Comparison of ENCODE assay signal across 32 cellular contexts in genomic region chr12:66296171-66296683, GRCh38. TPM values are rescaled to one million over a fixed set of nuclear protein-coding genes. Genes with fewer than 3 reads are reported as not detected.
DNase-seq lines count a peak whose midpoint lies in the region; ATAC-seq, FAIRE-seq and TF ChIP-seq lines count a peak whose summit lies in the region.
"Had no signal": no experiment of that assay in that cellular context is flagged by ENCODE, and none has a peak within 500 bp of the region (broad histone marks: within the 10 kb centered on the region; RNA-seq: fewer than 3 reads in every experiment).

No MANE protein-coding gene starts in this region.

- H3K27me3 Mint-ChIP-seq in CD4-positive, alpha-beta T cell = no peaks in the 10 kb centered on the region
- H3K27me3 Mint-ChIP-seq in T-helper 17 cell = no peaks in the 10 kb centered on the region

- no peaks in the 10 kb centered on the region for H3K36me3 Mint-ChIP-seq in CD4-positive, alpha-beta T cell (ENCODE audit: low read depth)
- H3K36me3 Mint-ChIP-seq in T-helper 17 cell (ENCODE audit: low read depth) = no peaks in the 10 kb centered on the region
- H3K36me3 Mint-ChIP-seq: brain; memory B cell; stimulated activated effector memory CD8-positive, alpha-beta T cell treated with anti-CD3 and anti-CD28 coated beads, Interleukin-12 subunit alpha, Interleukin-12 subunit beta, amount 100 ng/mL, for 72 hours had no signal

- TF ChIP-seq CTCF in CD4-positive, alpha-beta T cell (IDR thresholded peaks at IDR 0.05) = no peak

- FAIRE-seq in urothelium cell line (lab: Jason Lieb, UNC) = no peak

- intact Hi-C loops in CD4-positive, alpha-beta T cell (cut with DNase I, micrococcal nuclease) = no loop called here

- no peak for DNase-seq in CD4-positive, alpha-beta T cell
- peak; percentile 19 for DNase-seq in EH (ENCODE audit: low read depth)
- DNase-seq in T-helper 17 cell = no peak
- DNase-seq in urothelium cell line (ENCODE audit: low spot score) = no peak
- no peak for DNase-seq in mesenteric fat pad (ENCODE audit: low spot score)
- DNase-seq in SHP77 (lab: John Stamatoyannopoulos, UW) = no peak
- DNase-seq: activated B cell treated with CpG ODN at 0.5 μM for 24 hours; activated CD4-positive, alpha-beta T cell treated with anti-CD3 and anti-CD28 coated beads, Interleukin-2, amount 50 U/mL, for 48 hours; activated CD8-positive, alpha-beta memory T cell treated with anti-CD3 and anti-CD28 coated beads, Interleukin-2, amount 50 U/mL, for 4 hours; activated naive CD4-positive, alpha-beta T cell treated with Interleukin-2 at 50 U/mL for 16 hours; cerebellar nuclear complex; dermis blood vessel endothelial cell; DMS53; endodermal cell; GDM1; hippocampal formation; NCI-H1105; NCI-H2029; NCI-H526; nephron progenitor cell; SJCRH30; stimulated activated CD4-positive, alpha-beta T cell treated with anti-CD3 and anti-CD28 coated beads, Interleukin-15, amount 100 ng/mL, for 24 hours; substantia nigra; SW 1271; trophoblast cell had no signal

- no peak overlapping the region for H3K27ac Mint-ChIP-seq in CD4-positive, alpha-beta T cell
- peak overlapping the region; percentile 27 for H3K27ac Mint-ChIP-seq in T-helper 17 cell
- H3K27ac Mint-ChIP-seq: activated B cell treated with CpG ODN at 0.5 μM for 24 hours; brain; endodermal cell; IgD-negative memory B cell; memory B cell; stimulated activated effector memory CD8-positive, alpha-beta T cell treated with anti-CD3 and anti-CD28 coated beads, Interleukin-12 subunit alpha, Interleukin-12 subunit beta, amount 100 ng/mL, for 72 hours had no signal

- no peak for ATAC-seq in CD4-positive, alpha-beta T cell (ENCODE audit: poor library complexity)
- ATAC-seq in T-helper 17 cell (no peak), esophagus mucosa (peak; percentile 22)
- ATAC-seq: gastroesophageal sphincter; stimulated activated effector memory CD8-positive, alpha-beta T cell treated with anti-CD3 and anti-CD28 coated beads, Interleukin-12 subunit alpha, Interleukin-12 subunit beta, amount 100 ng/mL, for 72 hours had no signal

- no peaks in the 10 kb centered on the region for H3K9me3 ChIP-seq in CD4-positive, alpha-beta T cell (ENCODE audit: control insufficient read depth, low read length)
- H3K9me3 ChIP-seq in T-helper 17 cell (ENCODE audit: control insufficient read depth, low read length, poor library complexity, severe bottlenecking) = no peaks in the 10 kb centered on the region
- H3K9me3 ChIP-seq: gastroesophageal sphincter, SJCRH30 had no signal

- POLR2A ChIA-PET in CD4-positive, alpha-beta T cell (lab: Charles Lee) = no interaction called here

- H3K27ac ChIP-seq in CD4-positive, alpha-beta T cell (ENCODE audit: low read depth, low read length) = no peak overlapping the region
- H3K27ac ChIP-seq: BLaER1 treated with 17β-estradiol and CSF1 and Interleukin-3, amounts not matched to agents 10 nM and 100 nM; gastroesophageal sphincter; SJCRH30 had no signal

- peak overlapping the region; percentile 6 for H3K4me3 Mint-ChIP-seq in CD4-positive, alpha-beta T cell
- no peak overlapping the region for H3K4me3 Mint-ChIP-seq in T-helper 17 cell
- H3K4me3 Mint-ChIP-seq: activated B cell treated with CpG ODN at 0.5 μM for 24 hours; brain; endodermal cell; IgD-negative memory B cell; memory B cell; nephron progenitor cell; stimulated activated effector memory CD8-positive, alpha-beta T cell treated with anti-CD3 and anti-CD28 coated beads, Interleukin-12 subunit alpha, Interleukin-12 subunit beta, amount 100 ng/mL, for 72 hours had no signal

- H3K27me3 ChIP-seq in CD4-positive, alpha-beta T cell (ENCODE audit: control insufficient read depth, insufficient read depth, low read length) = no peaks in the 10 kb centered on the region
- H3K27me3 ChIP-seq: BLaER1 treated with 17β-estradiol and CSF1 and Interleukin-3, amounts not matched to agents 10 nM and 100 nM; SJCRH30 had no signal

- CTCF ChIA-PET in CD4-positive, alpha-beta T cell (lab: Charles Lee) = no interaction called here

- peaks cover 49% of the 10 kb centered on the region for H3K4me1 Mint-ChIP-seq in CD4-positive, alpha-beta T cell (ENCODE audit: low read depth)
- peaks cover 41% of the 10 kb centered on the region for H3K4me1 Mint-ChIP-seq in T-helper 17 cell
- H3K4me1 Mint-ChIP-seq: nephron progenitor cell had no signal

- H3K9me3 Mint-ChIP-seq in CD4-positive, alpha-beta T cell = no peaks in the 10 kb centered on the region
- H3K9me3 Mint-ChIP-seq: activated B cell treated with CpG ODN at 0.5 μM for 24 hours; endodermal cell; IgD-negative memory B cell; memory B cell; stimulated activated effector memory CD8-positive, alpha-beta T cell treated with anti-CD3 and anti-CD28 coated beads, Interleukin-12 subunit alpha, Interleukin-12 subunit beta, amount 100 ng/mL, for 72 hours had no signal

RNA-seq across cellular contexts. Expression of gene HELB, which starts 6.1 kb away (rescaled TPM):
- 10 to 100 TPM; 33.8 to 35.8 TPM for total RNA-seq in CD4-positive, alpha-beta T cell
- total RNA-seq in T-helper 17 cell = 10 to 100 TPM; 51.8 to 72.1 TPM
- total RNA-seq in esophagus mucosa = 2.1 TPM
- 2.9 TPM for total RNA-seq in mesenteric fat pad
